In the genomic region with DNA sequence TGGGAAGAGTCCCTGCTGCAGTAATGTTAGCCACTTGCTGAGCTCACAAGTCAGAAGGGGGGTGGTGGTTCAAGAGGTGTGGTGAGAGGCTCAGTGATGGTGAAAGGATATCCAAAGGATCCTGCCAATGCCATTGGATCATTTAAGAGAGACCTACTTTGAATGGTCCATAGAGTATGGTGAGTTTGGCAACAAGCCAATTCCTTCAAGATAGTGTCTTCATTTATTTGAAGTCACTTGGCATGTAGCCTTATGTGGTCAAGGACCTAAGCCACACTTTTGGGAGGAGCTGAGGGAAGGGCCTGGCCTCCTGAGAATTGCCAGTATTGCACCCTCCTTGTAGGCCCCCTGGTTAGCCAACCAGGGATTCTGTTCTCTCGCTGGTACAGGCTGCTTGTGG, we compare ENCODE assay signal across 25 cellular contexts.
DNase-seq lines count a peak whose midpoint lies in the region; ATAC-seq and TF ChIP-seq lines count a peak whose summit lies in the region.
"Had no signal": no experiment of that assay in that cellular context is flagged by ENCODE, and none has a peak within 500 bp of the region (broad histone marks: within the 10 kb centered on the region; RNA-seq: fewer than 3 reads in every experiment).

No MANE protein-coding gene starts in this region.

- no peaks in the 10 kb centered on the region for H3K9me3 ChIP-seq in upper lobe of left lung

- no peaks in the 10 kb centered on the region for H3K4me1 ChIP-seq in upper lobe of left lung

- H3K27me3 ChIP-seq in upper lobe of left lung, result no peaks in the 10 kb centered on the region

- H3K36me3 ChIP-seq in upper lobe of left lung, result no peaks in the 10 kb centered on the region

- no peak overlapping the region for H3K27ac ChIP-seq in upper lobe of left lung
- H3K27ac ChIP-seq: 22Rv1, C4-2B, GM23248, KMS-11 had no signal

- ATAC-seq in upper lobe of left lung (ENCODE audit: low FRiP score in 2 of 2) (no peak), GM21528 (IDR thresholded peaks at IDR 0.05; ENCODE audit: low FRiP score, unreplicated experiment) (no peak)

- H3K4me3 ChIP-seq in upper lobe of left lung, result no peak overlapping the region
- H3K4me3 ChIP-seq: GM23248 had no signal

- peak; percentile 44 for DNase-seq in DMS 273 (lab: John Stamatoyannopoulos, UW; ENCODE audit: unreplicated experiment)
- DNase-seq in DMS 273 treated with DMSO at 0.1 percent for 48 hours (lab: John Stamatoyannopoulos, UW), result no peak
- peak; percentile 56 for DNase-seq in CMK (ENCODE audit: low read depth)
- peak; percentile 83 for DNase-seq in OCI-M1 (lab: John Stamatoyannopoulos, UW)
- peak; percentile 87 to 94 for DNase-seq in erythroblast (lab: John Stamatoyannopoulos, UW)
- DNase-seq in upper lobe of left lung, result no peak
- DNase-seq in COLO829 (ENCODE audit: low spot score), result no peak
- DNase-seq: ACHN; CD8-positive, alpha-beta memory T cell; DMS79; GM23248; H9; HFFc6; NCI-H1092; NCI-H1436; NCI-H187 treated with DMSO at 0.1 percent for 48 hours; NCI-H2107; NCI-H2227 treated with DMSO at 0.1 percent for 48 hours; NCI-H510A; NCI-H748 treated with DMSO at 0.1 percent for 48 hours; Right ventricle myocardium superior had no signal

- no peak for TF ChIP-seq CTCF in upper lobe of left lung (IDR thresholded peaks at IDR 0.05)

- no peak for TF ChIP-seq POLR2A in erythroblast (IDR thresholded peaks at IDR 0.05; ENCODE audit: low read length)
- no peak for TF ChIP-seq POLR2A in upper lobe of left lung (IDR thresholded peaks at IDR 0.05)

- TF ChIP-seq EP300 in upper lobe of left lung (IDR thresholded peaks at IDR 0.05), result no peak

- 88 to 100% methylated on average over 1 of the region's 1 CpG for WGBS in upper lobe of left lung, 2 donors

Comparison
In these comparisons a context has a peak if more than half of its experiments do, and no peak if none do; other contexts are left out.
1. DNase-seq: peak in DMS 273 (single experiment), CMK (single experiment), OCI-M1 (single experiment) and erythroblast (2 of 2); none in DMS 273 treated with DMSO at 0.1 percent for 48 hours (single experiment), upper lobe of left lung (0 of 2) and COLO829 (single experiment).